ENCODE assay signal across 21 cellular contexts in genomic region chr9:14057347-14058077, GRCh38.
"Had no signal": no experiment of that assay in that cellular context is flagged by ENCODE, and none has a peak within 500 bp of the region (broad histone marks: within the 10 kb centered on the region; RNA-seq: fewer than 3 reads in every experiment).

No MANE protein-coding gene starts in this region.

- H3K27me3 ChIP-seq: breast epithelium, neural progenitor cell, right atrium auricular region, suprapubic skin, transverse colon had no signal

- H3K36me3 Mint-ChIP-seq: activated naive CD4-positive, alpha-beta T cell treated with anti-CD3 and anti-CD28 coated beads, Interleukin-2, amount 10 ng/mL, durations not matched to agents 7 days and 5 days; naive B cell; neural progenitor cell had no signal

- DNase-seq: activated CD4-positive, CD25-positive, alpha-beta regulatory T cell treated with anti-CD3 and anti-CD28 coated beads, Interleukin-2, amount 50 U/mL, for 72 hours; activated CD8-positive, alpha-beta memory T cell treated with anti-CD3 and anti-CD28 coated beads for 24 hours; activated CD8-positive, alpha-beta memory T cell treated with anti-CD3 and anti-CD28 coated beads, Interleukin-2, amount 50 U/mL, for 48 hours; activated effector memory CD4-positive, alpha-beta T cell treated with Interleukin-2 at 50 U/mL for 16 hours; activated naive CD4-positive, alpha-beta T cell treated with anti-CD3 and anti-CD28 coated beads, Interleukin-2, amount 10 ng/mL, durations not matched to agents 7 days and 5 days; activated T-cell treated with anti-CD3 and anti-CD28 coated beads, Interleukin-2, amount 50 U/mL, for 48 hours; effector CD8-positive, alpha-beta T cell; foreskin melanocyte; kidney; mucosa of descending colon; naive B cell; stimulated activated naive CD8-positive, alpha-beta T cell treated with anti-CD3 and anti-CD28 coated beads, Interleukin-15, amount 100 ng/mL, for 72 hours; SW 1271; T-helper 2 cell; transverse colon had no signal

- H3K9me3 Mint-ChIP-seq: neural progenitor cell had no signal

- H3K4me3 ChIP-seq: breast epithelium, mucosa of descending colon, neural progenitor cell, prostate gland, right atrium auricular region, suprapubic skin, transverse colon had no signal

- H3K27me3 Mint-ChIP-seq: activated naive CD4-positive, alpha-beta T cell treated with anti-CD3 and anti-CD28 coated beads, Interleukin-2, amount 10 ng/mL, durations not matched to agents 7 days and 5 days; naive B cell; stimulated activated naive CD8-positive, alpha-beta T cell treated with anti-CD3 and anti-CD28 coated beads, Interleukin-15, amount 100 ng/mL, for 72 hours had no signal

- H3K4me1 ChIP-seq: breast epithelium, prostate gland, transverse colon had no signal

- H3K4me1 Mint-ChIP-seq: activated naive CD4-positive, alpha-beta T cell treated with anti-CD3 and anti-CD28 coated beads, Interleukin-2, amount 10 ng/mL, durations not matched to agents 7 days and 5 days; naive B cell; stimulated activated naive CD8-positive, alpha-beta T cell treated with anti-CD3 and anti-CD28 coated beads, Interleukin-15, amount 100 ng/mL, for 72 hours had no signal

- H3K27ac Mint-ChIP-seq: activated naive CD4-positive, alpha-beta T cell treated with anti-CD3 and anti-CD28 coated beads, Interleukin-2, amount 10 ng/mL, durations not matched to agents 7 days and 5 days; naive B cell; neural progenitor cell; stimulated activated naive CD8-positive, alpha-beta T cell treated with anti-CD3 and anti-CD28 coated beads, Interleukin-15, amount 100 ng/mL, for 72 hours had no signal

- H3K9me3 ChIP-seq: breast epithelium, mucosa of descending colon, prostate gland, right atrium auricular region, suprapubic skin, transverse colon had no signal

- H3K36me3 ChIP-seq: breast epithelium, neural progenitor cell, prostate gland, right atrium auricular region, suprapubic skin, transverse colon had no signal

- H3K4me3 Mint-ChIP-seq: activated naive CD4-positive, alpha-beta T cell treated with anti-CD3 and anti-CD28 coated beads, Interleukin-2, amount 10 ng/mL, durations not matched to agents 7 days and 5 days; naive B cell; neural progenitor cell; stimulated activated naive CD8-positive, alpha-beta T cell treated with anti-CD3 and anti-CD28 coated beads, Interleukin-15, amount 100 ng/mL, for 72 hours had no signal

- ATAC-seq: mucosa of descending colon; stimulated activated naive CD8-positive, alpha-beta T cell treated with anti-CD3 and anti-CD28 coated beads, Interleukin-15, amount 100 ng/mL, for 72 hours had no signal

- H3K27ac ChIP-seq: breast epithelium, neural progenitor cell, prostate gland, right atrium auricular region, suprapubic skin, transverse colon, VCaP had no signal
